ENCODE assay signal across 1 cellular context in genomic region chr9:113410207-113411158, GRCh38.
TF ChIP-seq lines count a peak whose summit lies in the region.

C9orf43 (plus strand) TSS chr9:113410747; CDS start chr9:113413494, 2,747 bp downstream.
POLE3 (minus strand) TSS chr9:113410675; CDS start chr9:113410293, 382 bp downstream.

TF ChIP-seq in GM12878, 131 proteins besides CTCF, POLR2A, EP300 and RAD21 (continued from another document and continues in another):
- TF ChIP-seq ZBTB40 (IDR thresholded peaks at IDR 0.05; ENCODE audit: borderline replicate concordance) (peak; percentile 52; the same call in 1 of the 2 replicates), KAT2A (conservative IDR thresholded peaks at IDR 0.05; ENCODE audit: control insufficient read depth, low read depth, low read length) (no peak), NBN (IDR thresholded peaks at IDR 0.05) (peak; percentile 98), EGR1 (IDR thresholded peaks at IDR 0.05; ENCODE audit: borderline replicate concordance in 1 of 2, low read depth in 2 of 2, low read length in 2 of 2) (peak in 1 of 2 experiments; percentile 89; a peak in 2 of 3 replicates), E2F4 (IDR thresholded peaks at IDR 0.05; ENCODE audit: low read depth, low read length) (peak; percentile 91), YY1 (IDR thresholded peaks at IDR 0.05; ENCODE audit: low read depth, low read length) (peak; percentile 93), ELK1 (IDR thresholded peaks at IDR 0.05; ENCODE audit: low read depth, low read length) (peak; percentile 58), ESRRA (IDR thresholded peaks at IDR 0.05; ENCODE audit: low read length) (peak; percentile 12; the same call in 1 of the 2 replicates), GABPA (IDR thresholded peaks at IDR 0.05; ENCODE audit: low read depth) (0 out of 2 replicates have a peak, but pooled peaks have one; percentile 43), CHD2 (IDR thresholded peaks at IDR 0.05; ENCODE audit: borderline replicate concordance, low read depth, low read length) (peak; percentile 82), IRF3 (IDR thresholded peaks at IDR 0.05) (no peak), TBL1XR1 (IDR thresholded peaks at IDR 0.05; ENCODE audit: low read depth, low read length) (peak; percentile 30), USF2 (IDR thresholded peaks at IDR 0.05; ENCODE audit: borderline replicate concordance, low read depth, low read length) (peak; percentile 90), SUZ12 (IDR thresholded peaks at IDR 0.05; ENCODE audit: unreplicated experiment) (no peak), BCLAF1 (IDR thresholded peaks at IDR 0.05) (no peak), CBX5 (IDR thresholded peaks at IDR 0.05; ENCODE audit: low read depth) (0 out of 2 replicates have a peak, but pooled peaks have one; percentile 83), PAX5 (IDR thresholded peaks at IDR 0.05; ENCODE audit: borderline replicate concordance, low read depth, low read length) (peak; percentile 51; the same call in 1 of the 2 replicates), USF1 (IDR thresholded peaks at IDR 0.05; ENCODE audit: borderline replicate concordance, extremely low read length, insufficient read depth, low read depth, low read length) (peak; percentile 92), MAX (IDR thresholded peaks at IDR 0.05; ENCODE audit: low read depth, low read length) (peak; percentile 90), MYB (IDR thresholded peaks at IDR 0.05; ENCODE audit: borderline replicate concordance, low read depth, low read length) (peak; percentile 78; the same call in 1 of the 2 replicates), JUND (IDR thresholded peaks at IDR 0.05; ENCODE audit: low read depth, low read length) (no peak), E4F1 (IDR thresholded peaks at IDR 0.05; ENCODE audit: borderline replicate concordance, partially characterized antibody) (peak; percentile 61), LARP7 (IDR thresholded peaks at IDR 0.05) (no peak), PKNOX1 (IDR thresholded peaks at IDR 0.05) (peak; percentile 24; the same call in 1 of the 2 replicates), PAX8 (IDR thresholded peaks at IDR 0.05) (no peak), TCF12 (IDR thresholded peaks at IDR 0.05; ENCODE audit: low read depth, low read length) (no peak), ATF7 (IDR thresholded peaks at IDR 0.05; ENCODE audit: low read depth) (peak; percentile 66), PML (IDR thresholded peaks at IDR 0.05; ENCODE audit: low read length) (peak; percentile 94; the same call in 1 of the 2 replicates), IRF4 (IDR thresholded peaks at IDR 0.05; ENCODE audit: low read depth, low read length) (no peak), ZNF687 (IDR thresholded peaks at IDR 0.05) (peak; percentile 8; the same call in 1 of the 2 replicates), NR2C2 (IDR thresholded peaks at IDR 0.05; ENCODE audit: borderline replicate concordance, control insufficient read depth, insufficient read length, low read depth) (no peak)
